In the genomic region with DNA sequence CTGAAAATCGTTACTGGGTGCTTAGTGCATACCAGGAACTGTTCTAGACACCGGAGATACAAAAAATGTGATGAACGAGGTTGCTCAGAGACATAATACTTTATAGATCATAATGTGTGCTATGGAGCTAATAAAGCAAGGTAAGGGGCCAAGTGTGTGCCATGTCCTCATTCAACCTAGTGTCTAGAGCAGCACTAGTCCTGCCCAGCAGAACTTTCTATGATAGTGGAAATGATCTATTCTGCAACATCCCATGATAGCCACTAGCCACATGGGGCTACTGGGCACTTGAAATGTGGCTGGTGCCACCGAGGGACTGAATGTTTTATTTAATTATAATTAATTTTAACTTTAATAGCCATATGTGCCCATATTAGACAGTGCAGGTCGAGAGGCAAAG, we compare ENCODE assay signal across 19 cellular contexts. TPM values are rescaled to one million over a fixed set of nuclear protein-coding genes. Genes with fewer than 3 reads are reported as not detected.
DNase-seq lines count a peak whose midpoint lies in the region; FAIRE-seq and TF ChIP-seq lines count a peak whose summit lies in the region.
"Had no signal": no experiment of that assay in that cellular context is flagged by ENCODE, and none has a peak within 500 bp of the region (broad histone marks: within the 10 kb centered on the region; RNA-seq: fewer than 3 reads in every experiment).

No MANE protein-coding gene starts in this region.

- no peak overlapping the region for H3K9ac ChIP-seq in H1 (replicated peaks in 1 of 4; ENCODE audit: extremely low read depth in 1 of 4, low read depth in 3 of 4, low read length in 3 of 4)
- H3K9ac ChIP-seq in subcutaneous abdominal adipose tissue (ENCODE audit: low read length in 5 of 5) = peak overlapping the region in 1 of 5 donors; percentile 61

- no peak for TF ChIP-seq POLR2A in H1 (IDR thresholded peaks at IDR 0.05; ENCODE audit: control extremely low read depth in 1 of 2, low read depth in 2 of 2, low read length in 2 of 2)

- no peak overlapping the region for H3K56ac ChIP-seq in H1 (replicated peaks; ENCODE audit: insufficient read length, low read depth, low read length)

- peak overlapping the region; percentile 89 for H3K27ac Mint-ChIP-seq in HFFc6
- H3K27ac Mint-ChIP-seq in mesothelial cell of epicardium = peak overlapping the region; percentile 92
- H3K27ac Mint-ChIP-seq: activated T-helper 17 cell treated with anti-CD3 and anti-CD28 coated beads, Interleukin-2, amount 50 U/mL, for 72 hours; CD8-positive, alpha-beta T cell; effector memory CD8-positive, alpha-beta T cell had no signal

- WGBS in H1 (ENCODE audit: extremely low coverage in 1 of 2, insufficient coverage in 1 of 2, insufficient read length in 1 of 2, insufficient replicate concordance in 2 of 2, low coverage in 1 of 2, low lambda C conversion rate in 2 of 2, missing lambda C conversion rate in 1 of 2), 2 experiments = 85% methylated on average over 5 of the region's 5 CpGs; no CpG with 5 or more reads in 1 of the 2 experiments

- no peak overlapping the region for H3K18ac ChIP-seq in H1 (ENCODE audit: extremely low read depth, low read length)

- H3K4me2 ChIP-seq in H1 (ENCODE audit: insufficient read depth in 1 of 2, low read depth in 2 of 2, low read length in 2 of 2) = no peak overlapping the region

- no peak overlapping the region for H2BK12ac ChIP-seq in H1 (ENCODE audit: low read depth, low read length)

- CTCF ChIA-PET in H1 (lab: Charles Lee; ENCODE audit: partially characterized antibody) = interaction anchor here (1.5 to 3.6 kb wide), 3 partner anchors 10 to 28 kb away, joined by 3 to 11 read pairs (median 3); no protein-coding TSS in a partner anchor

- no peak overlapping the region for H4K5ac ChIP-seq in H1 (ENCODE audit: insufficient read length, low read depth, low read length)

- no peak overlapping the region for H3K27ac ChIP-seq in H1 (ENCODE audit: low read depth, low read length)
- peak overlapping the region; percentile 93 for H3K27ac ChIP-seq in subcutaneous abdominal adipose tissue (ENCODE audit: low read depth, low read length)
- H3K27ac ChIP-seq: testis had no signal

- H3K14ac ChIP-seq in H1 (ENCODE audit: insufficient read length) = no peak overlapping the region

- H3K36me3 Mint-ChIP-seq in HFFc6 (ENCODE audit: low read depth) (peaks cover 11% of the 10 kb centered on the region; the same call in 1 of the 2 replicates), mesothelial cell of epicardium (no peaks in the 10 kb centered on the region)
- H3K36me3 Mint-ChIP-seq: CD8-positive, alpha-beta T cell had no signal

- H2BK15ac ChIP-seq in H1 (ENCODE audit: low read length) = no peak overlapping the region

- H2AK5ac ChIP-seq in H1 (ENCODE audit: low read depth, low read length) = 0 out of 2 replicates have a peak overlapping the region, but pooled peaks have one; percentile 9

- H3K4me1 ChIP-seq in H1 (replicated peaks in 1 of 4; ENCODE audit: control insufficient read depth in 3 of 4, insufficient read depth in 4 of 4, low read length in 3 of 4) = peaks cover 1 to 18% (median 7%) of the 10 kb centered on the region in 4 experiments; a peak in 5 of 7 replicates
- H3K4me1 ChIP-seq in subcutaneous abdominal adipose tissue (ENCODE audit: control insufficient read depth in 5 of 5, insufficient read depth in 5 of 5, low read length in 5 of 5) = peaks cover 24 to 95% (median 89%) of the 10 kb centered on the region in 5 donors

- no peak overlapping the region for H2AFZ ChIP-seq in H1 (ENCODE audit: low read length)

- TF ChIP-seq RAD21 in H1 (IDR thresholded peaks at IDR 0.05 in 1 of 2, conservative IDR thresholded peaks at IDR 0.05 in 1 of 2; ENCODE audit: low read depth in 2 of 2, low read length in 2 of 2) = no peak

- DNase-seq in HFFc6 = no peak
- DNase-seq in H1 (ENCODE audit: low read depth in 1 of 2, low spot score in 2 of 2) = no peak
- DNase-seq in mesothelial cell of epicardium (ENCODE audit: low spot score in 2 of 2, unreplicated experiment in 2 of 2) = no peak
- no peak for DNase-seq in COLO829 (ENCODE audit: low spot score)
- DNase-seq in AG08396 (ENCODE audit: low spot score) = no peak
- DNase-seq in T-helper 2 cell = no peak
- DNase-seq in GM20000 (ENCODE audit: low spot score) = no peak
- DNase-seq: CD8-positive, alpha-beta T cell; DMS79; effector memory CD8-positive, alpha-beta T cell; NCI-H1105 treated with DMSO at 0.1 percent for 48 hours; NCI-H748 treated with DMSO at 0.1 percent for 48 hours; nucleus accumbens; stimulated activated CD8-positive, alpha-beta memory T cell treated with anti-CD3 and anti-CD28 coated beads, Interleukin-4, amount 100 ng/mL, for 48 hours; testis had no signal

- H3K23me2 ChIP-seq in H1 (ENCODE audit: low read depth, low read length) = no peaks in the 10 kb centered on the region

- H3K4me1 Mint-ChIP-seq in HFFc6 (ENCODE audit: low read depth) = peaks cover 80% of the 10 kb centered on the region
- peaks cover 56% of the 10 kb centered on the region for H3K4me1 Mint-ChIP-seq in mesothelial cell of epicardium
- H3K4me1 Mint-ChIP-seq: activated T-helper 17 cell treated with anti-CD3 and anti-CD28 coated beads, Interleukin-2, amount 50 U/mL, for 72 hours; central memory CD8-positive, alpha-beta T cell had no signal

- H3K27me3 ChIP-seq in H1 (replicated peaks in 1 of 4; ENCODE audit: control insufficient read depth in 3 of 4, extremely low read depth in 1 of 4, insufficient read depth in 3 of 4, low read length in 3 of 4) (no peaks in the 10 kb centered on the region), subcutaneous abdominal adipose tissue (ENCODE audit: control insufficient read depth in 5 of 5, insufficient read depth in 4 of 5, low read length in 5 of 5) (no peaks in the 10 kb centered on the region)
- H3K27me3 ChIP-seq: testis had no signal

- H3K4me3 ChIP-seq in H1 (ENCODE audit: extremely low read depth in 1 of 4, insufficient read depth in 2 of 4, low read depth in 3 of 4, low read length in 4 of 4) (no peak overlapping the region), subcutaneous abdominal adipose tissue (ENCODE audit: low read depth in 1 of 5, low read length in 5 of 5) (no peak overlapping the region)
- H3K4me3 ChIP-seq: skin epidermis, testis had no signal

- H3K79me2 ChIP-seq in H1 (ENCODE audit: control insufficient read depth in 1 of 2, insufficient read depth in 2 of 2, low read length in 2 of 2) = peaks cover 14 to 97% of the 10 kb centered on the region in 2 experiments

- no peak overlapping the region for H3K4ac ChIP-seq in H1 (replicated peaks; ENCODE audit: insufficient read length, low read depth, low read length)

- H3K9me3 ChIP-seq in H1 (ENCODE audit: insufficient read depth in 2 of 2, low read depth in 1 of 2, low read length in 1 of 2) (no peaks in the 10 kb centered on the region), subcutaneous abdominal adipose tissue (ENCODE audit: control insufficient read depth in 5 of 5, low read length in 5 of 5) (no peaks in the 10 kb centered on the region)
- H3K9me3 ChIP-seq: testis had no signal

- H4K8ac ChIP-seq in H1 (ENCODE audit: extremely low read depth, insufficient read depth, low read length) = no peak overlapping the region

- H3K36me3 ChIP-seq in H1 (ENCODE audit: control insufficient read depth in 2 of 4, insufficient read depth in 4 of 4, low read length in 3 of 4) (no peaks in the 10 kb centered on the region), subcutaneous abdominal adipose tissue (ENCODE audit: control insufficient read depth in 5 of 5, insufficient read depth in 5 of 5, low read length in 5 of 5) (no peaks in the 10 kb centered on the region)

- H3K9me3 Mint-ChIP-seq in HFFc6 = no peaks in the 10 kb centered on the region
- no peaks in the 10 kb centered on the region for H3K9me3 Mint-ChIP-seq in mesothelial cell of epicardium
- H3K9me3 Mint-ChIP-seq: activated T-helper 17 cell treated with anti-CD3 and anti-CD28 coated beads, Interleukin-2, amount 50 U/mL, for 72 hours; CD8-positive, alpha-beta T cell; central memory CD8-positive, alpha-beta T cell; effector memory CD8-positive, alpha-beta T cell had no signal

- H2BK120ac ChIP-seq in H1 (replicated peaks; ENCODE audit: low read depth, low read length) = no peak overlapping the region

- no peak overlapping the region for H2BK5ac ChIP-seq in H1 (ENCODE audit: low read depth, low read length)

- peaks cover 11% of the 10 kb centered on the region for H3K79me1 ChIP-seq in H1 (ENCODE audit: low read depth, low read length)

- H3K4me3 Mint-ChIP-seq in HFFc6 (peak overlapping the region; percentile 80), mesothelial cell of epicardium (no peak overlapping the region)
- H3K4me3 Mint-ChIP-seq: activated T-helper 17 cell treated with anti-CD3 and anti-CD28 coated beads, Interleukin-2, amount 50 U/mL, for 72 hours; CD8-positive, alpha-beta T cell; central memory CD8-positive, alpha-beta T cell; effector memory CD8-positive, alpha-beta T cell had no signal

- H4K20me1 ChIP-seq in H1 (replicated peaks in 1 of 2; ENCODE audit: control insufficient read depth in 1 of 2, insufficient read depth in 2 of 2, low read length in 2 of 2) = peaks cover 0 to 3% of the 10 kb centered on the region in 2 experiments

- no peak overlapping the region for H2BK20ac ChIP-seq in H1 (ENCODE audit: low read length)

- no peak for TF ChIP-seq EP300 in H1 (IDR thresholded peaks at IDR 0.05; ENCODE audit: borderline replicate concordance in 1 of 2, low read depth in 2 of 2, low read length in 2 of 2)

- no peak overlapping the region for H4K91ac ChIP-seq in H1 (replicated peaks; ENCODE audit: insufficient read length, low read length)

- H3K23ac ChIP-seq in H1 (ENCODE audit: insufficient read length) = no peak overlapping the region

- TF ChIP-seq CTCF in HFFc6 (IDR thresholded peaks at IDR 0.05) (no peak), H1 (IDR thresholded peaks at IDR 0.05; ENCODE audit: control extremely low read depth in 1 of 3, insufficient read depth in 1 of 3, low read depth in 1 of 3, low read length in 3 of 3) (no peak), mesothelial cell of epicardium (IDR thresholded peaks at IDR 0.05; ENCODE audit: unreplicated experiment) (no peak), GM20000 (IDR thresholded peaks at IDR 0.05; ENCODE audit: extremely low read depth, missing control alignments) (no peak)

- H3K27me3 Mint-ChIP-seq in HFFc6 (ENCODE audit: insufficient read depth) (peaks cover under 1% of the 10 kb centered on the region; the same call in 1 of the 2 replicates), mesothelial cell of epicardium (ENCODE audit: low read depth) (no peaks in the 10 kb centered on the region)

- POLR2A ChIA-PET in H1 (lab: Charles Lee; ENCODE audit: partially characterized antibody) = interaction anchor here (0.6 to 1.4 kb wide), 4 partner anchors 11 to 364 kb away, joined by 3 to 4 read pairs (median 4); partner anchors contain the start of gene NUAK1

- FAIRE-seq in H1 (lab: Jason Lieb, UNC) = no peak

RNA-seq across cellular contexts. Expression of gene NUAK1, which starts 15.6 kb away (rescaled TPM):
- total RNA-seq in HFFc6 (2021; fragmentation: NEBNext Ultra II Directional; extraction: Animal tissue kit (Norgen Biotek cat#: 25700)) = 10 to 100 TPM; 11.0 to 37.3 (median 14.1) TPM
- total RNA-seq in H1 (2021; fragmentation: NEBNext Ultra II Directional; extraction: Animal tissue kit (Norgen Biotek cat#: 25700)) = 18.2 and 18.9 TPM in 2 replicates
- polyA plus RNA-seq in H1 (2011; rRNA removed) = 6.7 and 7.7 TPM in 2 replicates
- polyA plus RNA-seq in H1 (2011; cell fraction: cytosol; rRNA removed) = 7.7 TPM
- 13.5 TPM for polyA plus RNA-seq in H1 (2011; cell fraction: nucleus; rRNA removed)
- polyA plus RNA-seq in H1 (2012, experiment 1 of 2) = 6.6 to 13.0 TPM (median 9.9 TPM) in 4 replicates
- polyA plus RNA-seq in H1 (2012, experiment 2 of 2) = 4.0 TPM
- polyA plus RNA-seq in H1 (2013, experiment 1 of 2) = 6.9 TPM
- 6.9 TPM for polyA plus RNA-seq in H1 (2013, experiment 2 of 2)
- 21.4 and 22.7 TPM in 2 replicates for polyA minus RNA-seq in H1 (2011; rRNA and poly(A)+ RNA removed)
- polyA minus RNA-seq in H1 (2011; cell fraction: cytosol; rRNA and poly(A)+ RNA removed) = 12.1 TPM
- 14.6 TPM for polyA minus RNA-seq in H1 (2011; cell fraction: nucleus; rRNA and poly(A)+ RNA removed)
- 23.4 to 27.0 TPM (median 25.1 TPM) in 3 replicates for total RNA-seq in mesothelial cell of epicardium
- total RNA-seq: activated T-helper 17 cell treated with anti-CD3 and anti-CD28 coated beads, Interleukin-2, amount 50 U/mL, for 72 hours had no signal
